In the genomic region with DNA sequence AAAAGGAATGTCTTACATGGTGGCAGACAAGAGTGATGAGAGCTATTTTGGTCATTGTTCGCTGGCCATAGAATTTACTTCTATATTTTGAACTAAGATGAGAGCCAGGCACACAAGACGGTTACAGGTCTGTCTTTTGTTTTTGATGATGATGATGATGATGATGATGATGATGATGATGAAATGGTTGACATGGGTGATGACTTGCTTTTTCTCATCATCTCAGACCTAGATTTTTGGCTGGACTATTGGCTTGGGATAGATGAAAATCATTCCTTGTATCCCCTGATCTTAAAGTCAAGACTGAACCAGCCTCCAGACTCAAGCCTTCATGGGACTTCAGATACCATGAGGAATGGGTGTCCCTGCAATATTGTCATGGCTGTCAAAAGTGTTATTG, we compare ENCODE assay signal across 8 cellular contexts. TPM values are rescaled to one million over a fixed set of nuclear protein-coding genes. Genes with fewer than 3 reads are reported as not detected.
DNase-seq lines count a peak whose midpoint lies in the region; ATAC-seq, FAIRE-seq and TF ChIP-seq lines count a peak whose summit lies in the region.
"Not testable (repeated sequence)": the region's sequence is repeated elsewhere in the genome, so short reads cannot be mapped to it uniquely, and the experiment has no call there.
"Had no signal": no experiment of that assay in that cellular context is flagged by ENCODE, and none has a peak within 500 bp of the region (broad histone marks: within the 10 kb centered on the region; RNA-seq: fewer than 3 reads in every experiment).

No MANE protein-coding gene starts in this region.

- not testable (repeated sequence) for H3K9ac ChIP-seq in K562 (ENCODE audit: insufficient read depth in 1 of 2, low read depth in 2 of 2, low read length in 2 of 2); HepG2 (ENCODE audit: insufficient read depth, low read depth, low read length)

- 0% methylated on average over 1 of the region's 2 CpGs for WGBS in K562 (ENCODE audit: insufficient coverage, low coverage, missing lambda C conversion rate)
- WGBS in HepG2 (ENCODE audit: low lambda C conversion rate), result 50% methylated on average over 1 of the region's 2 CpGs

- not testable (repeated sequence) for TF ChIP-seq EP300 in K562 (IDR thresholded peaks at IDR 0.05; ENCODE audit: low read length); HepG2 (IDR thresholded peaks at IDR 0.05; ENCODE audit: low read depth in 2 of 2, low read length in 2 of 2); HepG2 (CRISPR knock-in tag; IDR thresholded peaks at IDR 0.05; ENCODE audit: borderline replicate concordance)

- not testable (repeated sequence) for TF ChIP-seq CTCF in HEK293 (tag by site-specific recombination; IDR thresholded peaks at IDR 0.05); K562 (IDR thresholded peaks at IDR 0.05 in 2 of 3, conservative IDR thresholded peaks at IDR 0.05 in 1 of 3; ENCODE audit: insufficient read depth in 2 of 3, low read depth in 1 of 3, low read length in 3 of 3); HepG2 (CRISPR knock-in tag; IDR thresholded peaks at IDR 0.05)

- CTCF ChIA-PET in HEK293 (lab: Yijun Ruan, JAX); K562 (lab: Yijun Ruan, JAX; ENCODE audit: low intra/inter-chr PET ratio); HepG2 (lab: Yijun Ruan, JAX; ENCODE audit: low intra/inter-chr PET ratio, low total read pairs): not testable (repeated sequence)

- H3K9me3 ChIP-seq in HEK293 (ENCODE audit: control insufficient read depth, insufficient read depth, low read depth, low read length); K562 (replicated peaks; ENCODE audit: control insufficient read depth, insufficient read depth, low read depth, low read length); HepG2 (ENCODE audit: low read length): not testable (repeated sequence)

- not testable (repeated sequence) for H3K4me2 ChIP-seq in K562 (ENCODE audit: insufficient read depth, low read length); HepG2 (ENCODE audit: low read depth, low read length)

- not testable (repeated sequence) for H3K27me3 ChIP-seq in K562 (ENCODE audit: control insufficient read depth in 2 of 2, insufficient read depth in 2 of 2, low read length in 2 of 2); HepG2 (ENCODE audit: control insufficient read depth in 1 of 2, insufficient read depth in 2 of 2, low read length in 2 of 2)

- not testable (repeated sequence) for H3K27ac ChIP-seq in HEK293 (ENCODE audit: extremely low read depth, low read depth, low read length); K562 (ENCODE audit: extremely low read depth, low read depth, low read length); HepG2 (ENCODE audit: extremely low read length, insufficient read depth, low read length)

- H3K4me1 ChIP-seq in HEK293 (ENCODE audit: control insufficient read depth, insufficient read depth, low read length); K562 (replicated peaks in 1 of 2; ENCODE audit: control insufficient read depth in 2 of 2, insufficient read depth in 2 of 2, low read length in 2 of 2); HepG2 (ENCODE audit: insufficient read depth, low read length): not testable (repeated sequence)

- H3K79me2 ChIP-seq in K562 (ENCODE audit: control insufficient read depth, insufficient read depth, low read length); HepG2 (ENCODE audit: insufficient read depth, low read length): not testable (repeated sequence)

- intact Hi-C loops in K562 (cut with micrococcal nuclease); HepG2 (cut with micrococcal nuclease; ENCODE audit: unreplicated experiment): not testable (repeated sequence)

- BruUV-seq in K562 (replicated peaks; lab: Mats Ljungman, UMichigan); HepG2 (replicated peaks; lab: Mats Ljungman, UMichigan): not testable (repeated sequence)

- not testable (repeated sequence) for H4K20me1 ChIP-seq in K562 (replicated peaks; ENCODE audit: control insufficient read depth, insufficient read depth, low read length); HepG2 (ENCODE audit: insufficient read depth, low read length)

- not testable (repeated sequence) for DNase-seq in K562 (ENCODE audit: extremely low read depth in 1 of 4, low spot score in 3 of 4); HepG2 (ENCODE audit: low spot score)

- H3K9me1 ChIP-seq in K562 (ENCODE audit: control insufficient read depth, insufficient read depth, low read length), result not testable (repeated sequence)

- in situ Hi-C loops in K562 (cut with MboI); HepG2 (cut with HindIII; ENCODE audit: extremely low pct_ligation_motif_present, low pct_unique_long_range_greater_than_20kb): not testable (repeated sequence)

- not testable (repeated sequence) for ATAC-seq in K562, HepG2

- not testable (repeated sequence) for TF ChIP-seq POLR2A in K562 (conservative IDR thresholded peaks at IDR 0.05); HepG2 (IDR thresholded peaks at IDR 0.05; ENCODE audit: insufficient read depth in 1 of 2, low read depth in 2 of 2, low read length in 2 of 2)

- H2AFZ ChIP-seq in K562 (ENCODE audit: low read depth, low read length); HepG2 (ENCODE audit: low read length): not testable (repeated sequence)

- not testable (repeated sequence) for TF ChIP-seq RAD21 in K562 (CRISPR knock-in tag; conservative IDR thresholded peaks at IDR 0.05 in 1 of 2, IDR thresholded peaks at IDR 0.05 in 1 of 2); HepG2 (CRISPR knock-in tag; IDR thresholded peaks at IDR 0.05)

- POLR2A ChIA-PET in HEK293 (lab: Yijun Ruan, JAX); K562 (lab: Yijun Ruan, JAX); HepG2 (lab: Yijun Ruan, JAX): not testable (repeated sequence)

- FAIRE-seq in K562 (lab: Jason Lieb, UNC); HepG2 (lab: Jason Lieb, UNC): not testable (repeated sequence)

- H3K4me3 ChIP-seq in HEK293 (ENCODE audit: low read depth, low read length); K562; HepG2 (replicated peaks in 1 of 3; ENCODE audit: insufficient read depth in 1 of 3, low read depth in 2 of 3, low read length in 3 of 3): not testable (repeated sequence)

- H3K36me3 ChIP-seq in HEK293 (ENCODE audit: control insufficient read depth in 2 of 2, insufficient read depth in 1 of 2, low read length in 2 of 2); K562 (ENCODE audit: control insufficient read depth, insufficient read depth, low read length); HepG2 (replicated peaks in 1 of 2; ENCODE audit: control insufficient read depth in 1 of 2, insufficient read depth in 2 of 2, low read length in 2 of 2): not testable (repeated sequence)

RNA-seq across cellular contexts. Expression of a gene that starts 49.0 kb away (rescaled TPM):
- total RNA-seq in K562 (2011; cell fraction: chromatin; rRNA removed; ENCODE audit: low replicate concordance), result not detected in 2 replicates
- not detected in 2 replicates for total RNA-seq in K562 (2011; cell fraction: nucleolus; rRNA removed)
- not detected in 2 replicates for total RNA-seq in K562 (2011; cell fraction: nucleoplasm; rRNA removed)
- total RNA-seq in K562 (2014; rRNA removed) (0.04 TPM in 1 of 2 replicates, not detected in the other), K562 (2014; rRNA removed; fragmentation: Illumina TruSeq; extraction: Trizol) (not detected in 2 replicates), K562 (2015; rRNA removed; fragmentation: Illumina TruSeq; extraction: Trizol) (0.04 TPM in 1 of 2 replicates, not detected in the other), K562 (2021) (0.16 TPM in 1 of 2 replicates, not detected in the other), HepG2 (2016; rRNA removed; fragmentation: Illumina TruSeq; extraction: Trizol) (not detected in 2 replicates)
- polyA plus RNA-seq in K562 (2011; rRNA removed) (0.03 and 0.11 TPM in 2 replicates), K562 (2014; fragmentation: Illumina TruSeq; extraction: Trizol) (0.07 and 0.25 TPM in 2 replicates), K562 (2014; fragmentation: Nextera tagmentation; extraction: Ambion mirVana) (under 1 TPM in 1 of 2 experiments, not detected in 1; 0.01 TPM), K562 (2014; rRNA removed) (0.32 TPM in 1 of 2 replicates, not detected in the other), HepG2 (2011; rRNA removed) (not detected in 2 replicates)
- 0.04 and 0.07 TPM in 2 replicates for polyA plus RNA-seq in K562 (2011; cell fraction: cytosol; rRNA removed)
- 0.10 TPM in 1 of 2 replicates, not detected in the other for polyA plus RNA-seq in K562 (2011; cell fraction: nucleus; rRNA removed)
- polyA plus RNA-seq in K562 (2012), result 0.12 and 0.19 TPM in 2 replicates
- polyA minus RNA-seq in K562 (2011; rRNA and poly(A)+ RNA removed), result 0.06 TPM in 1 of 2 replicates, not detected in the other
- polyA minus RNA-seq in K562 (2011; cell fraction: cytosol; rRNA and poly(A)+ RNA removed), result not detected in 2 replicates
- polyA minus RNA-seq in K562 (2011; cell fraction: nucleus; rRNA and poly(A)+ RNA removed), result not detected in 2 replicates
- total RNA-seq in HepG2 (2016; cell fraction: cytosol; rRNA removed; fragmentation: Illumina TruSeq; extraction: Trizol; ENCODE audit: low read depth), result not detected in 2 replicates
- total RNA-seq in HepG2 (2016; cell fraction: insoluble cytoplasmic fraction; rRNA removed; fragmentation: Illumina TruSeq; extraction: Trizol), result not detected in 2 replicates
- not detected in 2 replicates for total RNA-seq in HepG2 (2016; cell fraction: membrane; rRNA removed; fragmentation: Illumina TruSeq; extraction: Trizol)
- not detected in 2 replicates for total RNA-seq in HepG2 (2016; cell fraction: nucleus; rRNA removed; fragmentation: Illumina TruSeq; extraction: Trizol)
- polyA plus RNA-seq in HepG2 (2011; cell fraction: cytosol; rRNA removed), result not detected in 2 replicates
- not detected in 2 replicates for polyA plus RNA-seq in HepG2 (2011; cell fraction: nucleus; rRNA removed)
- polyA plus RNA-seq in HepG2 (2012), result not detected in 2 replicates
- not detected in 2 replicates for polyA plus RNA-seq in HepG2 (2016; cell fraction: cytosol; fragmentation: Illumina TruSeq; extraction: Trizol; ENCODE audit: low read depth)
- not detected in 2 replicates for polyA plus RNA-seq in HepG2 (2016; cell fraction: insoluble cytoplasmic fraction; fragmentation: Illumina TruSeq; extraction: Trizol; ENCODE audit: low read depth)
- polyA plus RNA-seq in HepG2 (2016; cell fraction: membrane; fragmentation: Illumina TruSeq; extraction: Trizol; ENCODE audit: low read depth), result not detected in 2 replicates
- not detected in 2 replicates for polyA plus RNA-seq in HepG2 (2016; cell fraction: nucleus; fragmentation: Illumina TruSeq; extraction: Trizol; ENCODE audit: insufficient read depth, low read depth)
- not detected in 2 replicates for polyA minus RNA-seq in HepG2 (2011; rRNA and poly(A)+ RNA removed; ENCODE audit: low replicate concordance)
- not detected in 2 replicates for polyA minus RNA-seq in HepG2 (2011; cell fraction: cytosol; rRNA and poly(A)+ RNA removed)
- polyA minus RNA-seq in HepG2 (2011; cell fraction: nucleus; rRNA and poly(A)+ RNA removed), result not detected in 2 replicates
- total RNA-seq: A172; A673; CD4-positive, alpha-beta memory T cell; CD8-positive, alpha-beta memory T cell had no signal
- polyA plus RNA-seq: CD14-positive monocyte had no signal
